In the genomic region with DNA sequence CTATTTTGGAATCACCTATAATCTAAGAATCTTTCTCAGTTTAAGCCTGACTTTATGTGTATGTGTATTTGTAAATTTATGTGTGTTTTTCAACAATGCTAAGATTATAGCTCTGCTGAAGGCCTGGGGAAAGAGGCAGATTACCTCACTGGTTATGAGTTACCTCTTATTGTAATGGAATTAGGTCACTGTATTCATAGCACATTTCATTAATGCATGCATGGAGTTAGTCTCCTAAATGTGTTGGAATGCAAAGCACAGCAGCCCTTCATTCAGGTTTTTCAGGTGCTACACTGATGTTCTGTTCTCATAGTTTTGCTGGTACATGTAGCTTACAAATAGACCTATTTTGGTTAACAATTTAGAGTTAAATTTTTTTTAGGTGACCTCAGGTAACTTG, we compare ENCODE assay signal across 28 cellular contexts. TPM values are rescaled to one million over a fixed set of nuclear protein-coding genes. Genes with fewer than 3 reads are reported as not detected.
A peak's percentile ranks its signal among the peaks of the same experiment; 100 is the strongest.
DNase-seq lines count a peak whose midpoint lies in the region; ATAC-seq, FAIRE-seq and TF ChIP-seq lines count a peak whose summit lies in the region.
"Had no signal": no experiment of that assay in that cellular context is flagged by ENCODE, and none has a peak within 500 bp of the region (broad histone marks: within the 10 kb centered on the region; RNA-seq: fewer than 3 reads in every experiment).

No MANE protein-coding gene starts in this region.

- no peaks in the 10 kb centered on the region for H3K27me3 ChIP-seq in HUES48 (ENCODE audit: control insufficient read depth, insufficient read depth, low read length)
- no peaks in the 10 kb centered on the region for H3K27me3 ChIP-seq in bronchial epithelial cell (ENCODE audit: control insufficient read depth, insufficient read depth, low read length)
- no peaks in the 10 kb centered on the region for H3K27me3 ChIP-seq in trophoblast cell (ENCODE audit: insufficient read depth, low read length)
- no peaks in the 10 kb centered on the region for H3K27me3 ChIP-seq in heart left ventricle
- no peaks in the 10 kb centered on the region for H3K27me3 ChIP-seq in uterus
- H3K27me3 ChIP-seq: upper lobe of left lung had no signal

- ATAC-seq in activated CD4-positive, alpha-beta T cell treated with anti-CD3 and anti-CD28 coated beads for 36 hours: no peak
- ATAC-seq in heart left ventricle: no peak
- ATAC-seq: HepG2, lower lobe of right lung, mucosa of descending colon, SK-N-SH treated with all-trans-retinoic acid at 6 μM for 48 hours had no signal

- H3K27ac ChIP-seq in HUES48 (ENCODE audit: low read depth, low read length): peak overlapping the region; percentile 78
- no peak overlapping the region for H3K27ac ChIP-seq in trophoblast cell (ENCODE audit: low read depth, low read length)
- H3K27ac ChIP-seq in heart left ventricle: no peak overlapping the region
- H3K27ac ChIP-seq in uterus: no peak overlapping the region
- H3K27ac ChIP-seq: 22Rv1, C4-2B, lower lobe of right lung, upper lobe of left lung had no signal

- H4K91ac ChIP-seq in trophoblast cell (ENCODE audit: low read depth, low read length): no peak overlapping the region

- H3K4me3 Mint-ChIP-seq in activated CD4-positive, alpha-beta T cell treated with anti-CD3 and anti-CD28 coated beads for 36 hours: no peak overlapping the region
- H3K4me3 Mint-ChIP-seq in activated CD4-positive, alpha-beta memory T cell treated with anti-CD3 and anti-CD28 coated beads for 36 hours: no peak overlapping the region
- H3K4me3 Mint-ChIP-seq: activated naive CD4-positive, alpha-beta T cell treated with anti-CD3 and anti-CD28 coated beads, Interleukin-2, amount 50 U/mL, for 24 hours; dendritic cell treated with granulocyte-macrophage colony-stimulating factor and Interleukin-4, amounts not matched to agents 40 ng/mL and 50 ng/mL, for 4 days had no signal

- H2AK5ac ChIP-seq in trophoblast cell (ENCODE audit: low read length): no peak overlapping the region

- H2BK12ac ChIP-seq in trophoblast cell (ENCODE audit: low read length): no peak overlapping the region

- H3K4me3 ChIP-seq in HUES48 (ENCODE audit: low read depth, low read length) (no peak overlapping the region), bronchial epithelial cell (ENCODE audit: low read depth, low read length) (no peak overlapping the region), trophoblast cell (ENCODE audit: low read depth, low read length) (no peak overlapping the region), heart left ventricle (no peak overlapping the region), uterus (no peak overlapping the region)
- H3K4me3 ChIP-seq: lower lobe of right lung, mucosa of descending colon, skin epidermis, upper lobe of left lung had no signal

- H3K4ac ChIP-seq in trophoblast cell (ENCODE audit: low read depth, low read length): no peak overlapping the region

- H3K4me1 Mint-ChIP-seq in activated CD4-positive, alpha-beta T cell treated with anti-CD3 and anti-CD28 coated beads for 36 hours: peaks cover 65% of the 10 kb centered on the region
- peaks cover 63% of the 10 kb centered on the region for H3K4me1 Mint-ChIP-seq in activated CD4-positive, alpha-beta memory T cell treated with anti-CD3 and anti-CD28 coated beads for 36 hours (ENCODE audit: low read depth)

- no peak overlapping the region for H3K4me2 ChIP-seq in trophoblast cell (ENCODE audit: low read length)

- no peak overlapping the region for H2BK120ac ChIP-seq in trophoblast cell (ENCODE audit: insufficient read depth, low read length, poor library complexity)

- H3K9me3 ChIP-seq in HUES48 (ENCODE audit: control insufficient read depth, insufficient read depth, low read length): no peaks in the 10 kb centered on the region
- no peaks in the 10 kb centered on the region for H3K9me3 ChIP-seq in trophoblast cell (ENCODE audit: insufficient read depth, low read depth, low read length)
- no peaks in the 10 kb centered on the region for H3K9me3 ChIP-seq in heart left ventricle
- H3K9me3 ChIP-seq in uterus: no peaks in the 10 kb centered on the region
- H3K9me3 ChIP-seq: lower lobe of right lung, mucosa of descending colon, upper lobe of left lung had no signal

- no peak overlapping the region for H4K12ac ChIP-seq in trophoblast cell (ENCODE audit: low read depth, low read length)

- peak overlapping the region; percentile 69 for H3K27ac Mint-ChIP-seq in activated CD4-positive, alpha-beta T cell treated with anti-CD3 and anti-CD28 coated beads for 36 hours
- H3K27ac Mint-ChIP-seq in activated CD4-positive, alpha-beta memory T cell treated with anti-CD3 and anti-CD28 coated beads for 36 hours: no peak overlapping the region
- H3K27ac Mint-ChIP-seq: dendritic cell treated with granulocyte-macrophage colony-stimulating factor and Interleukin-4, amounts not matched to agents 40 ng/mL and 50 ng/mL, for 4 days had no signal

- H2AFZ ChIP-seq in trophoblast cell (ENCODE audit: insufficient read depth, low read length, poor library complexity): no peak overlapping the region

- no peaks in the 10 kb centered on the region for H3K9me3 Mint-ChIP-seq in activated CD4-positive, alpha-beta T cell treated with anti-CD3 and anti-CD28 coated beads for 36 hours (ENCODE audit: low read depth)
- H3K9me3 Mint-ChIP-seq in activated CD4-positive, alpha-beta memory T cell treated with anti-CD3 and anti-CD28 coated beads for 36 hours: no peaks in the 10 kb centered on the region
- H3K9me3 Mint-ChIP-seq: activated naive CD4-positive, alpha-beta T cell treated with anti-CD3 and anti-CD28 coated beads, Interleukin-2, amount 50 U/mL, for 24 hours; dendritic cell treated with granulocyte-macrophage colony-stimulating factor and Interleukin-4, amounts not matched to agents 40 ng/mL and 50 ng/mL, for 4 days; natural killer cell treated with Interleukin-12 subunit alpha and Interleukin-12 subunit beta and Interleukin-15 and Interleukin-18, amount 100 ng/mL, for 72 hours had no signal

- no peak overlapping the region for H3K14ac ChIP-seq in trophoblast cell (ENCODE audit: low read length)

- peaks cover 8% of the 10 kb centered on the region for H3K27me3 Mint-ChIP-seq in activated CD4-positive, alpha-beta T cell treated with anti-CD3 and anti-CD28 coated beads for 36 hours
- H3K27me3 Mint-ChIP-seq in activated CD4-positive, alpha-beta memory T cell treated with anti-CD3 and anti-CD28 coated beads for 36 hours: peaks cover 12% of the 10 kb centered on the region
- H3K27me3 Mint-ChIP-seq: activated naive CD4-positive, alpha-beta T cell treated with anti-CD3 and anti-CD28 coated beads, Interleukin-2, amount 50 U/mL, for 24 hours had no signal

- H3K79me2 ChIP-seq in trophoblast cell (ENCODE audit: control insufficient read depth, insufficient read depth, low read length, poor library complexity): peaks cover 7% of the 10 kb centered on the region

- H3K9ac ChIP-seq in HUES48 (ENCODE audit: low read depth, low read length): no peak overlapping the region; the same call in 1 of the 2 replicates
- H3K9ac ChIP-seq in trophoblast cell (ENCODE audit: low read length): no peak overlapping the region

- H3K23ac ChIP-seq in trophoblast cell (ENCODE audit: low read length): no peak overlapping the region

- H4K8ac ChIP-seq in trophoblast cell (ENCODE audit: low read depth, low read length): no peak overlapping the region

- H3K36me3 ChIP-seq in HUES48 (ENCODE audit: control insufficient read depth, insufficient read depth, low read length): no peaks in the 10 kb centered on the region
- peaks cover 6% of the 10 kb centered on the region for H3K36me3 ChIP-seq in bronchial epithelial cell (ENCODE audit: control insufficient read depth, insufficient read depth, low read length)
- H3K36me3 ChIP-seq in trophoblast cell (ENCODE audit: control insufficient read depth in 1 of 2, insufficient read depth in 2 of 2, low read length in 2 of 2): peaks cover 3 to 4% of the 10 kb centered on the region in 2 experiments
- H3K36me3 ChIP-seq in heart left ventricle: no peaks in the 10 kb centered on the region
- no peaks in the 10 kb centered on the region for H3K36me3 ChIP-seq in uterus
- H3K36me3 ChIP-seq: lower lobe of right lung, upper lobe of left lung had no signal

- no peak overlapping the region for H3K18ac ChIP-seq in trophoblast cell (ENCODE audit: low read length)

- H3K79me1 ChIP-seq in trophoblast cell (ENCODE audit: low read length): peaks cover 16% of the 10 kb centered on the region

- intact Hi-C loops in activated CD4-positive, alpha-beta T cell treated with anti-CD3 and anti-CD28 coated beads for 36 hours (cut with DNase I, micrococcal nuclease): loop anchor here (5.0 to 10.0 kb wide), 4 partner anchors 330 to 1828 kb away; no protein-coding TSS in a partner anchor
- intact Hi-C loops in heart left ventricle (cut with DNase I): no loop called here
- intact Hi-C loops in activated CD4-positive, alpha-beta memory T cell treated with anti-CD3 and anti-CD28 coated beads for 36 hours (cut with micrococcal nuclease): loop anchor here (5.0 kb wide), 3 partner anchors 570 to 950 kb away; no protein-coding TSS in a partner anchor
- intact Hi-C loops in uterus (cut with DNase I; ENCODE audit: low total_unique reads): no loop called here

- TF ChIP-seq POLR2A in heart left ventricle (IDR thresholded peaks at IDR 0.05): no peak
- no peak for TF ChIP-seq POLR2A in uterus (IDR thresholded peaks at IDR 0.05)

- POLR2A ChIA-PET in activated CD4-positive, alpha-beta T cell treated with anti-CD3 and anti-CD28 coated beads for 36 hours (lab: Charles Lee): interaction anchor here (1.3 kb wide), 1 partner anchor 9 kb away, joined by 7 read pairs; the partner anchor contains the start of gene GPR87
- POLR2A ChIA-PET in activated CD4-positive, alpha-beta memory T cell treated with anti-CD3 and anti-CD28 coated beads for 36 hours (lab: Charles Lee): interaction anchor here (1.3 to 4.6 kb wide), 3 partner anchors 9 to 105 kb away, joined by 3 to 42 read pairs (median 3); partner anchors contain the start of genes GPR171 and GPR87

- no peak for FAIRE-seq in bronchial epithelial cell (lab: Jason Lieb, UNC)
- FAIRE-seq: HepG2, kidney had no signal

- CTCF ChIA-PET in activated CD4-positive, alpha-beta T cell treated with anti-CD3 and anti-CD28 coated beads for 36 hours (lab: Charles Lee): interaction anchor here (0.6 to 1.7 kb wide), 9 partner anchors 9 to 1095 kb away, joined by 3 to 8 read pairs (median 3); partner anchors contain the start of genes GPR87 and P2RY14
- CTCF ChIA-PET in activated CD4-positive, alpha-beta memory T cell treated with anti-CD3 and anti-CD28 coated beads for 36 hours (lab: Charles Lee): interaction anchor here (1.0 to 4.5 kb wide), 5 partner anchors 9 to 139 kb away, joined by 3 to 32 read pairs (median 4); partner anchors contain the start of gene GPR87

- TF ChIP-seq CTCF in bronchial epithelial cell (IDR thresholded peaks at IDR 0.05; ENCODE audit: insufficient read depth, low read length, severe bottlenecking) (no peak), heart left ventricle (IDR thresholded peaks at IDR 0.05) (no peak), uterus (IDR thresholded peaks at IDR 0.05) (no peak)

- H3K36me3 Mint-ChIP-seq in activated CD4-positive, alpha-beta T cell treated with anti-CD3 and anti-CD28 coated beads for 36 hours (ENCODE audit: low read depth): no peaks in the 10 kb centered on the region
- H3K36me3 Mint-ChIP-seq in activated CD4-positive, alpha-beta memory T cell treated with anti-CD3 and anti-CD28 coated beads for 36 hours: no peaks in the 10 kb centered on the region
- H3K36me3 Mint-ChIP-seq: activated naive CD4-positive, alpha-beta T cell treated with anti-CD3 and anti-CD28 coated beads, Interleukin-2, amount 50 U/mL, for 24 hours; natural killer cell treated with Interleukin-12 subunit alpha and Interleukin-12 subunit beta and Interleukin-15 and Interleukin-18, amount 100 ng/mL, for 72 hours had no signal

- H3K4me1 ChIP-seq in HUES48 (ENCODE audit: control insufficient read depth, insufficient read depth, low read length) (peaks cover 43% of the 10 kb centered on the region), trophoblast cell (ENCODE audit: control insufficient read depth in 1 of 2, insufficient read depth in 2 of 2, low read length in 2 of 2) (peaks cover 21 to 25% of the 10 kb centered on the region in 2 experiments), heart left ventricle (peaks cover 0 to 8% (median 0%) of the 10 kb centered on the region in 12 donors), uterus (no peaks in the 10 kb centered on the region)

- DNase-seq in activated CD4-positive, alpha-beta T cell treated with anti-CD3 and anti-CD28 coated beads for 36 hours: no peak
- DNase-seq in activated CD4-positive, alpha-beta T cell treated with anti-CD3 and anti-CD28 coated beads for 4 hours: no peak
- DNase-seq in bronchial epithelial cell (ENCODE audit: low read depth) (peak; percentile 72), trophoblast cell (peak; percentile 11 to 53), heart left ventricle (no peak), uterus (no peak)
- DNase-seq in activated CD4-positive, alpha-beta memory T cell treated with anti-CD3 and anti-CD28 coated beads for 36 hours: no peak
- DNase-seq: aorta; central memory CD4-positive, alpha-beta T cell; DND-41; Karpas-422; kidney; lower lobe of right lung; mucosa of descending colon; NCI-H146; stimulated activated CD8-positive, alpha-beta memory T cell treated with anti-CD3 and anti-CD28 coated beads, Interleukin-4, amount 100 ng/mL, for 48 hours; upper lobe of left lung had no signal

- no peak overlapping the region for H2BK5ac ChIP-seq in trophoblast cell (ENCODE audit: low read depth, low read length, poor library complexity)

RNA-seq across cellular contexts. Expression of gene GPR87, which starts 9.5 kb away (rescaled TPM):
- 1 to 10 TPM; 2.3 to 2.5 TPM for total RNA-seq in activated CD4-positive, alpha-beta T cell treated with anti-CD3 and anti-CD28 coated beads for 36 hours
- total RNA-seq in bronchial epithelial cell (56.9 and 64.5 TPM in 2 replicates), heart left ventricle (not detected), uterus (under 1 TPM in 1 of 4 donors, not detected in 3; 0.21 TPM)
- 22.8 and 24.0 TPM in 2 replicates for polyA plus RNA-seq in trophoblast cell (2013)
- not detected for polyA plus RNA-seq in heart left ventricle
- 1 to 10 TPM; 1.1 TPM for total RNA-seq in activated CD4-positive, alpha-beta memory T cell treated with anti-CD3 and anti-CD28 coated beads for 36 hours
- total RNA-seq: aorta; HepG2; mucosa of descending colon; natural killer cell treated with Interleukin-12 subunit alpha and Interleukin-12 subunit beta and Interleukin-15 and Interleukin-18, amount 100 ng/mL, for 72 hours; NCI-H460; osteoblast had no signal
- polyA plus RNA-seq: aorta, HepG2 had no signal

RNA-seq across cellular contexts. Expression of gene P2RY13, which starts 22.2 kb away (rescaled TPM):
- total RNA-seq in activated CD4-positive, alpha-beta T cell treated with anti-CD3 and anti-CD28 coated beads for 36 hours: not detected
- total RNA-seq in bronchial epithelial cell: not detected in 2 replicates
- polyA plus RNA-seq in trophoblast cell (2013): not detected in 2 replicates
- 1 to 10 TPM in 2 of 9 donors, under 1 TPM in 7; 0.23 to 7.3 (median 0.50) TPM for total RNA-seq in heart left ventricle
- polyA plus RNA-seq in heart left ventricle: under 1 TPM; 0.25 to 0.30 TPM
- not detected for total RNA-seq in activated CD4-positive, alpha-beta memory T cell treated with anti-CD3 and anti-CD28 coated beads for 36 hours
- total RNA-seq in uterus: 1 to 10 TPM in 3 of 4 donors, under 1 TPM in 1; 0.88 to 1.5 (median 1.2) TPM
- total RNA-seq: HepG2; natural killer cell treated with Interleukin-12 subunit alpha and Interleukin-12 subunit beta and Interleukin-15 and Interleukin-18, amount 100 ng/mL, for 72 hours; NCI-H460; osteoblast had no signal
- polyA plus RNA-seq: HepG2 had no signal

RNA-seq across cellular contexts. Expression of gene P2RY14, which starts 28.8 kb away (rescaled TPM):
- under 1 TPM; 0.16 to 0.25 TPM for total RNA-seq in activated CD4-positive, alpha-beta T cell treated with anti-CD3 and anti-CD28 coated beads for 36 hours
- total RNA-seq in bronchial epithelial cell (under 0.01 TPM in 1 of 2 replicates, not detected in the other), heart left ventricle (1 to 10 TPM; 1.9 to 8.4 (median 4.1) TPM), uterus (1 to 10 TPM in 1 of 4 donors, under 1 TPM in 3; 0.51 to 2.6 (median 0.61) TPM)
- polyA plus RNA-seq in trophoblast cell (2013): not detected in 2 replicates
- 1 to 10 TPM in 1 of 2 donors, under 1 TPM in 1; 0.75 to 2.9 TPM for polyA plus RNA-seq in heart left ventricle
- under 1 TPM; 0.17 to 0.26 TPM for total RNA-seq in activated CD4-positive, alpha-beta memory T cell treated with anti-CD3 and anti-CD28 coated beads for 36 hours
- total RNA-seq: HepG2, NCI-H460, osteoblast had no signal
- polyA plus RNA-seq: HepG2 had no signal

Comparison
In these comparisons a context has a peak if more than half of its experiments do, and no peak if none do; other contexts are left out.
1. DNase-seq: peak in bronchial epithelial cell (single experiment) and trophoblast cell (2 of 2); none in activated CD4-positive, alpha-beta T cell treated with anti-CD3 and anti-CD28 coated beads for 36 hours (single experiment), activated CD4-positive, alpha-beta T cell treated with anti-CD3 and anti-CD28 coated beads for 4 hours (0 of 2), heart left ventricle (0 of 5), activated CD4-positive, alpha-beta memory T cell treated with anti-CD3 and anti-CD28 coated beads for 36 hours (single experiment) and uterus (0 of 2).
2. RNA of gene GPR87, which starts 9.5 kb away (total RNA-seq): 56.9 to 64.5 TPM in bronchial epithelial cell; 2.3 to 2.5 TPM in activated CD4-positive, alpha-beta T cell treated with anti-CD3 and anti-CD28 coated beads for 36 hours, 1.1 TPM in activated CD4-positive, alpha-beta memory T cell treated with anti-CD3 and anti-CD28 coated beads for 36 hours, not detected in heart left ventricle and 0.21 TPM in uterus; every median in the first group is over 10 times any median in the second.
3. intact Hi-C loops: an anchor here in activated CD4-positive, alpha-beta T cell treated with anti-CD3 and anti-CD28 coated beads for 36 hours (5.0 to 10.0 kb wide) and activated CD4-positive, alpha-beta memory T cell treated with anti-CD3 and anti-CD28 coated beads for 36 hours (5.0 kb wide); none called in heart left ventricle and uterus.